Comparison of ENCODE assay signal across 10 cellular contexts in the genomic region with DNA sequence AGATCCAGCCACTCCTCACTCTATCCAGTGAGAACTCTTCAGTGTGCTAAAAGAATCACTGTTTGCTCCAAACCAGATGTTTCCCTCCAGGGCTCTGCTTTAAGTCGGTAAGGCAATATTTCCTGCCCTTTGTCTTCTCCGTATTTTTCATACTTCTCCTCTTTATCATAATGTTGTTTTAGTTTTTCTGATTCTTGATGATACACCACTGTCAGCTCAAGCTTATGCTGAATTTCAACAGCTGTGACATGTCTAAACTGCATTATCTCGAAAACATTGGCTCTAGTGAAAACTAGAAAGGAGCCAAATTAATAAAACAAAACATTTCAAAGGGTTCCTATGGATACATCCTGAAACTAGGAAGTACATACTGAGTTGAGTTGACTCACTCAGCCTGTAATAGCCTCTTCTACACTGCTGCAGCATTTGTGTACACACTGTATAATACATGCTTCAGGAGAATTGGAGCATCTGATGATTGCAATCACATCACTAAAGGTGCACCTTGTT. TPM values are rescaled to one million over a fixed set of nuclear protein-coding genes. Genes with fewer than 3 reads are reported as not detected.
DNase-seq lines count a peak whose midpoint lies in the region; ATAC-seq and TF ChIP-seq lines count a peak whose summit lies in the region.
"Had no signal": no experiment of that assay in that cellular context is flagged by ENCODE, and none has a peak within 500 bp of the region (broad histone marks: within the 10 kb centered on the region; RNA-seq: fewer than 3 reads in every experiment).

No MANE protein-coding gene starts in this region.

- no peaks in the 10 kb centered on the region for H3K27me3 ChIP-seq in osteoblast (ENCODE audit: insufficient read depth, low read length)
- H3K27me3 ChIP-seq in esophagus muscularis mucosa = no peaks in the 10 kb centered on the region

- no peak for TF ChIP-seq POLR2A in esophagus muscularis mucosa (IDR thresholded peaks at IDR 0.05; ENCODE audit: low read depth)

- peaks cover 2% of the 10 kb centered on the region for H3K27me3 Mint-ChIP-seq in activated T-cell treated with anti-CD3 and anti-CD28 coated beads, Interleukin-2, amount 50 U/mL, for 4 hours (ENCODE audit: low read depth)

- DNase-seq in GM03348 (ENCODE audit: low spot score) (peak; percentile 53), NCI-H2081 treated with DMSO at 0.1 percent for 48 hours (lab: John Stamatoyannopoulos, UW) (peak; percentile 90), choroid plexus epithelial cell (ENCODE audit: low read depth) (peak; percentile 82), osteoblast (ENCODE audit: insufficient read length, low spot score, missing footprints) (peak; percentile 73), esophagus muscularis mucosa (ENCODE audit: extremely low spot score) (no peak)
- DNase-seq in activated T-cell treated with anti-CD3 and anti-CD28 coated beads, Interleukin-2, amount 50 U/mL, for 4 hours = no peak
- DNase-seq: effector memory CD4-positive, alpha-beta T cell; NCI-H446 had no signal

- H3K4me3 ChIP-seq in choroid plexus epithelial cell (ENCODE audit: low read depth, low read length) (no peak overlapping the region), osteoblast (ENCODE audit: insufficient read depth, low read length) (no peak overlapping the region), esophagus muscularis mucosa (no peak overlapping the region)

- ATAC-seq in GM19467 (IDR thresholded peaks at IDR 0.05; ENCODE audit: unreplicated experiment) (no peak), HG02981 (IDR thresholded peaks at IDR 0.05; ENCODE audit: unreplicated experiment) (no peak)
- ATAC-seq in activated T-cell treated with anti-CD3 and anti-CD28 coated beads, Interleukin-2, amount 50 U/mL, for 4 hours = no peak

- H3K36me3 Mint-ChIP-seq in activated T-cell treated with anti-CD3 and anti-CD28 coated beads, Interleukin-2, amount 50 U/mL, for 4 hours (ENCODE audit: insufficient read depth) = no peaks in the 10 kb centered on the region

- H3K27ac ChIP-seq in osteoblast (ENCODE audit: low read depth, low read length) (peak overlapping the region; percentile 55), esophagus muscularis mucosa (replicated peaks in 1 of 4) (no peak overlapping the region)

- intact Hi-C loops in esophagus muscularis mucosa (cut with DNase I) = no loop called here

- WGBS in esophagus muscularis mucosa = 7% methylated on average over 3 of the region's 3 CpGs

- H3K79me2 ChIP-seq in osteoblast (ENCODE audit: insufficient read depth, low read length) = no peaks in the 10 kb centered on the region

- H3K4me1 ChIP-seq in osteoblast (ENCODE audit: insufficient read depth, low read length) = peaks cover 18% of the 10 kb centered on the region
- peaks cover 0 to 20% (median 14%) of the 10 kb centered on the region in 4 donors for H3K4me1 ChIP-seq in esophagus muscularis mucosa

- H3K36me3 ChIP-seq in osteoblast (ENCODE audit: insufficient read depth, low read length) (no peaks in the 10 kb centered on the region), esophagus muscularis mucosa (no peaks in the 10 kb centered on the region)

- H3K4me2 ChIP-seq in osteoblast (ENCODE audit: insufficient read depth, low read length) = peak overlapping the region; percentile 50

- H4K20me1 ChIP-seq in osteoblast (ENCODE audit: insufficient read depth, low read length) = no peaks in the 10 kb centered on the region

- TF ChIP-seq CTCF in choroid plexus epithelial cell (conservative IDR thresholded peaks at IDR 0.05; ENCODE audit: low read depth, low read length) = no peak
- TF ChIP-seq CTCF in osteoblast (IDR thresholded peaks at IDR 0.05; ENCODE audit: extremely low read depth, low read depth, low read length) = no peak
- no peak for TF ChIP-seq CTCF in esophagus muscularis mucosa (IDR thresholded peaks at IDR 0.05)

- no peak overlapping the region for H3K4me3 Mint-ChIP-seq in activated T-cell treated with anti-CD3 and anti-CD28 coated beads, Interleukin-2, amount 50 U/mL, for 4 hours

- no peaks in the 10 kb centered on the region for H3K9me3 Mint-ChIP-seq in activated T-cell treated with anti-CD3 and anti-CD28 coated beads, Interleukin-2, amount 50 U/mL, for 4 hours

- H3K9me3 ChIP-seq in osteoblast (ENCODE audit: low read depth, low read length) = no peaks in the 10 kb centered on the region
- peaks cover 0 to 5% (median 0%) of the 10 kb centered on the region in 4 donors for H3K9me3 ChIP-seq in esophagus muscularis mucosa

- no peaks in the 10 kb centered on the region for H3K4me1 Mint-ChIP-seq in activated T-cell treated with anti-CD3 and anti-CD28 coated beads, Interleukin-2, amount 50 U/mL, for 4 hours (ENCODE audit: low read depth)

- H2AFZ ChIP-seq in osteoblast (ENCODE audit: low read length) = no peak overlapping the region

- TF ChIP-seq EP300 in esophagus muscularis mucosa (IDR thresholded peaks at IDR 0.05) = no peak

RNA-seq across cellular contexts. Expression of gene GPR180, which starts 39.8 kb away (rescaled TPM):
- total RNA-seq in osteoblast = 8.7 and 9.4 TPM in 2 replicates
- 1 to 10 TPM; 2.7 to 4.7 (median 4.4) TPM for total RNA-seq in esophagus muscularis mucosa
- 1 to 10 TPM; 6.0 to 8.3 (median 7.0) TPM for total RNA-seq in activated T-cell treated with anti-CD3 and anti-CD28 coated beads, Interleukin-2, amount 50 U/mL, for 4 hours

RNA-seq across cellular contexts. Expression of gene TGDS, which starts 45.5 kb away (rescaled TPM):
- 11.9 and 13.3 TPM in 2 replicates for total RNA-seq in osteoblast
- total RNA-seq in esophagus muscularis mucosa = 1 to 10 TPM; 3.7 to 7.5 (median 6.2) TPM
- total RNA-seq in activated T-cell treated with anti-CD3 and anti-CD28 coated beads, Interleukin-2, amount 50 U/mL, for 4 hours = 10 to 100 TPM; 22.0 to 27.8 (median 26.4) TPM

Comparison
In these comparisons a context has a peak if more than half of its experiments do, and no peak if none do; other contexts are left out.
1. DNase-seq: peak in GM03348 (single experiment), NCI-H2081 treated with DMSO at 0.1 percent for 48 hours (single experiment), choroid plexus epithelial cell (single experiment) and osteoblast (single experiment); none in esophagus muscularis mucosa (single experiment) and activated T-cell treated with anti-CD3 and anti-CD28 coated beads, Interleukin-2, amount 50 U/mL, for 4 hours (single experiment).